Comparison of ENCODE assay signal across 9 cellular contexts in genomic region chr1:214549604-214550338, GRCh38. TPM values are rescaled to one million over a fixed set of nuclear protein-coding genes. Genes with fewer than 3 reads are reported as not detected.
DNase-seq lines count a peak whose midpoint lies in the region; ATAC-seq and TF ChIP-seq lines count a peak whose summit lies in the region.
"Had no signal": no experiment of that assay in that cellular context is flagged by ENCODE, and none has a peak within 500 bp of the region (broad histone marks: within the 10 kb centered on the region; RNA-seq: fewer than 3 reads in every experiment).

No MANE protein-coding gene starts in this region.

- no peak for TF ChIP-seq EP300 in upper lobe of left lung (IDR thresholded peaks at IDR 0.05)

- peak overlapping the region; percentile 96; the same call in 1 of the 2 replicates for H3K9ac ChIP-seq in iPS-20b (ENCODE audit: low read depth, low read length)

- H3K4me3 Mint-ChIP-seq in activated naive CD4-positive, alpha-beta T cell treated with anti-CD3 and anti-CD28 coated beads, Interleukin-2, amount 10 ng/mL, durations not matched to agents 7 days and 5 days = peak overlapping the region; percentile 22
- peak overlapping the region; percentile 89 for H3K4me3 Mint-ChIP-seq in activated T-helper 1 cell treated with anti-CD3 and anti-CD28 coated beads, Interleukin-12 subunit alpha, Interleukin-12 subunit beta, Interleukin-2, Interleukin-4 antibody, amounts not matched to agents 30 ng/mL and 10 ng/mL and 1 ng/mL, durations not matched to agents 14 hours and 24 hours and 36 hours

- H3K36me3 ChIP-seq in iPS-20b (ENCODE audit: insufficient read depth, low read depth, low read length) = no peaks in the 10 kb centered on the region
- H3K36me3 ChIP-seq in upper lobe of left lung = no peaks in the 10 kb centered on the region
- H3K36me3 ChIP-seq: neutrophil had no signal

- peaks cover 74% of the 10 kb centered on the region for H3K27me3 Mint-ChIP-seq in activated naive CD4-positive, alpha-beta T cell treated with anti-CD3 and anti-CD28 coated beads, Interleukin-2, amount 10 ng/mL, durations not matched to agents 7 days and 5 days
- H3K27me3 Mint-ChIP-seq in activated T-helper 1 cell treated with anti-CD3 and anti-CD28 coated beads, Interleukin-12 subunit alpha, Interleukin-12 subunit beta, Interleukin-2, Interleukin-4 antibody, amounts not matched to agents 30 ng/mL and 10 ng/mL and 1 ng/mL, durations not matched to agents 14 hours and 24 hours and 36 hours (ENCODE audit: insufficient read depth) = peaks cover 47% of the 10 kb centered on the region

- CTCF ChIA-PET in activated naive CD4-positive, alpha-beta T cell treated with anti-CD3 and anti-CD28 coated beads, Interleukin-2, amount 10 ng/mL, durations not matched to agents 7 days and 5 days (lab: Charles Lee) = interaction anchor here (1.0 to 1.2 kb wide), 4 partner anchors 34 to 335 kb away, joined by 3 to 4 read pairs (median 3); no protein-coding TSS in a partner anchor

- no peak for TF ChIP-seq CTCF in upper lobe of left lung (IDR thresholded peaks at IDR 0.05)

- no peaks in the 10 kb centered on the region for H3K9me3 ChIP-seq in iPS-20b (ENCODE audit: insufficient read depth, low read depth, low read length)
- H3K9me3 ChIP-seq in upper lobe of left lung = no peaks in the 10 kb centered on the region
- H3K9me3 ChIP-seq: neutrophil had no signal

- peak overlapping the region; percentile 42 for H3K27ac Mint-ChIP-seq in activated naive CD4-positive, alpha-beta T cell treated with anti-CD3 and anti-CD28 coated beads, Interleukin-2, amount 10 ng/mL, durations not matched to agents 7 days and 5 days
- H3K27ac Mint-ChIP-seq in activated naive CD4-positive, alpha-beta T cell treated with anti-CD3 and anti-CD28 coated beads, Interleukin-2, amount 50 U/mL, for 72 hours = no peak overlapping the region
- H3K27ac Mint-ChIP-seq in activated T-helper 1 cell treated with anti-CD3 and anti-CD28 coated beads, Interleukin-12 subunit alpha, Interleukin-12 subunit beta, Interleukin-2, Interleukin-4 antibody, amounts not matched to agents 30 ng/mL and 10 ng/mL and 1 ng/mL, durations not matched to agents 14 hours and 24 hours and 36 hours = peak overlapping the region; percentile 20

- H3K27me3 ChIP-seq in iPS-20b (ENCODE audit: insufficient read depth, low read length) (peaks cover 17% of the 10 kb centered on the region; the same call in 1 of the 2 replicates), upper lobe of left lung (no peaks in the 10 kb centered on the region)

- peaks cover 13% of the 10 kb centered on the region for H3K4me1 Mint-ChIP-seq in activated naive CD4-positive, alpha-beta T cell treated with anti-CD3 and anti-CD28 coated beads, Interleukin-2, amount 10 ng/mL, durations not matched to agents 7 days and 5 days
- H3K4me1 Mint-ChIP-seq in activated T-helper 1 cell treated with anti-CD3 and anti-CD28 coated beads, Interleukin-12 subunit alpha, Interleukin-12 subunit beta, Interleukin-2, Interleukin-4 antibody, amounts not matched to agents 30 ng/mL and 10 ng/mL and 1 ng/mL, durations not matched to agents 14 hours and 24 hours and 36 hours (ENCODE audit: low read depth) = peaks cover 9% of the 10 kb centered on the region

- H3K4me3 ChIP-seq in iPS-20b (ENCODE audit: low read length) (peak overlapping the region; percentile 95), upper lobe of left lung (peak overlapping the region; percentile 56 to 76 (median 71))

- no peak for TF ChIP-seq POLR2A in upper lobe of left lung (IDR thresholded peaks at IDR 0.05)

- WGBS in upper lobe of left lung, 2 donors = 63 to 76% methylated on average over 10 of the region's 10 CpGs

- DNase-seq in activated naive CD4-positive, alpha-beta T cell treated with anti-CD3 and anti-CD28 coated beads, Interleukin-2, amount 10 ng/mL, durations not matched to agents 7 days and 5 days = no peak
- DNase-seq in activated naive CD4-positive, alpha-beta T cell treated with anti-CD3 and anti-CD28 coated beads, Interleukin-2, amount 50 U/mL, for 72 hours (ENCODE audit: low spot score in 2 of 2) = no peak
- no peak for DNase-seq in activated T-helper 1 cell treated with anti-CD3 and anti-CD28 coated beads, Interleukin-12 subunit alpha, Interleukin-12 subunit beta, Interleukin-2, Interleukin-4 antibody, amounts not matched to agents 30 ng/mL and 10 ng/mL and 1 ng/mL, durations not matched to agents 14 hours and 24 hours and 36 hours (ENCODE audit: low spot score)
- no peak for DNase-seq in upper lobe of left lung
- DNase-seq in effector CD4-positive, alpha-beta T cell = no peak

- no peaks in the 10 kb centered on the region for H3K36me3 Mint-ChIP-seq in activated naive CD4-positive, alpha-beta T cell treated with anti-CD3 and anti-CD28 coated beads, Interleukin-2, amount 10 ng/mL, durations not matched to agents 7 days and 5 days
- no peaks in the 10 kb centered on the region for H3K36me3 Mint-ChIP-seq in activated naive CD4-positive, alpha-beta T cell treated with anti-CD3 and anti-CD28 coated beads, Interleukin-2, amount 50 U/mL, for 72 hours
- no peaks in the 10 kb centered on the region for H3K36me3 Mint-ChIP-seq in activated T-helper 1 cell treated with anti-CD3 and anti-CD28 coated beads, Interleukin-12 subunit alpha, Interleukin-12 subunit beta, Interleukin-2, Interleukin-4 antibody, amounts not matched to agents 30 ng/mL and 10 ng/mL and 1 ng/mL, durations not matched to agents 14 hours and 24 hours and 36 hours (ENCODE audit: low read depth)

- H3K4me1 ChIP-seq in iPS-20b (ENCODE audit: insufficient read depth, low read length) (peaks cover 22% of the 10 kb centered on the region), upper lobe of left lung (peaks cover 17 to 41% (median 31%) of the 10 kb centered on the region in 4 donors)

- intact Hi-C loops in activated T-helper 1 cell treated with anti-CD3 and anti-CD28 coated beads, Interleukin-12 subunit alpha, Interleukin-12 subunit beta, Interleukin-2, Interleukin-4 antibody, amounts not matched to agents 30 ng/mL and 10 ng/mL and 1 ng/mL, durations not matched to agents 14 hours and 24 hours and 36 hours (cut with micrococcal nuclease) = loop anchor here (2.0 to 5.0 kb wide), 2 partner anchors 35 to 102 kb away; no protein-coding TSS in a partner anchor

- ATAC-seq in activated naive CD4-positive, alpha-beta T cell treated with anti-CD3 and anti-CD28 coated beads, Interleukin-2, amount 50 U/mL, for 72 hours = no peak
- ATAC-seq in upper lobe of left lung (ENCODE audit: low FRiP score in 2 of 2) (no peak), GM19351 (IDR thresholded peaks at IDR 0.05; ENCODE audit: unreplicated experiment) (no peak), HG02678 (IDR thresholded peaks at IDR 0.05; ENCODE audit: unreplicated experiment) (no peak)

- H3K9me3 Mint-ChIP-seq in activated naive CD4-positive, alpha-beta T cell treated with anti-CD3 and anti-CD28 coated beads, Interleukin-2, amount 10 ng/mL, durations not matched to agents 7 days and 5 days = no peaks in the 10 kb centered on the region
- no peaks in the 10 kb centered on the region for H3K9me3 Mint-ChIP-seq in activated naive CD4-positive, alpha-beta T cell treated with anti-CD3 and anti-CD28 coated beads, Interleukin-2, amount 50 U/mL, for 72 hours
- no peaks in the 10 kb centered on the region for H3K9me3 Mint-ChIP-seq in activated T-helper 1 cell treated with anti-CD3 and anti-CD28 coated beads, Interleukin-12 subunit alpha, Interleukin-12 subunit beta, Interleukin-2, Interleukin-4 antibody, amounts not matched to agents 30 ng/mL and 10 ng/mL and 1 ng/mL, durations not matched to agents 14 hours and 24 hours and 36 hours

- no peak overlapping the region for H3K27ac ChIP-seq in iPS-20b (ENCODE audit: low read length)
- peak overlapping the region in 3 of 4 donors; percentile 95 to 96 (median 96) for H3K27ac ChIP-seq in upper lobe of left lung
- H3K27ac ChIP-seq: neutrophil had no signal

RNA-seq across cellular contexts. Expression of gene PTPN14, which starts 1.6 kb away (rescaled TPM):
- 1 to 10 TPM; 4.0 to 4.3 TPM for total RNA-seq in activated naive CD4-positive, alpha-beta T cell treated with anti-CD3 and anti-CD28 coated beads, Interleukin-2, amount 50 U/mL, for 72 hours
- total RNA-seq in activated T-helper 1 cell treated with anti-CD3 and anti-CD28 coated beads, Interleukin-12 subunit alpha, Interleukin-12 subunit beta, Interleukin-2, Interleukin-4 antibody, amounts not matched to agents 30 ng/mL and 10 ng/mL and 1 ng/mL, durations not matched to agents 14 hours and 24 hours and 36 hours = 20.6 and 23.1 TPM in 2 replicates
- 10 to 100 TPM; 15.4 to 42.9 (median 27.0) TPM for total RNA-seq in upper lobe of left lung

RNA-seq across cellular contexts. Expression of gene CENPF, which starts 53.2 kb away (rescaled TPM):
- total RNA-seq in activated naive CD4-positive, alpha-beta T cell treated with anti-CD3 and anti-CD28 coated beads, Interleukin-2, amount 50 U/mL, for 72 hours = 10 to 100 TPM; 74.2 to 87.0 TPM
- total RNA-seq in activated T-helper 1 cell treated with anti-CD3 and anti-CD28 coated beads, Interleukin-12 subunit alpha, Interleukin-12 subunit beta, Interleukin-2, Interleukin-4 antibody, amounts not matched to agents 30 ng/mL and 10 ng/mL and 1 ng/mL, durations not matched to agents 14 hours and 24 hours and 36 hours = 51.7 and 52.3 TPM in 2 replicates
- 10 to 100 TPM in 1 of 6 donors, 1 to 10 TPM in 5; 1.0 to 12.1 (median 3.0) TPM for total RNA-seq in upper lobe of left lung

Comparison
In these comparisons a context has a peak if more than half of its experiments do, and no peak if none do; other contexts are left out.
1. H3K27ac Mint-ChIP-seq: peak in activated naive CD4-positive, alpha-beta T cell treated with anti-CD3 and anti-CD28 coated beads, Interleukin-2, amount 10 ng/mL, durations not matched to agents 7 days and 5 days (single experiment) and activated T-helper 1 cell treated with anti-CD3 and anti-CD28 coated beads, Interleukin-12 subunit alpha, Interleukin-12 subunit beta, Interleukin-2, Interleukin-4 antibody, amounts not matched to agents 30 ng/mL and 10 ng/mL and 1 ng/mL, durations not matched to agents 14 hours and 24 hours and 36 hours (single experiment); none in activated naive CD4-positive, alpha-beta T cell treated with anti-CD3 and anti-CD28 coated beads, Interleukin-2, amount 50 U/mL, for 72 hours (0 of 2).